In genomic region chr16:27204232-27204915, GRCh38 we compare ENCODE assay signal across 1 cellular context.
TF ChIP-seq lines count a peak whose summit lies in the region.

No MANE protein-coding gene starts in this region.

TF ChIP-seq in K562, 482 proteins besides CTCF, POLR2A, EP300 and RAD21 (continued from another document and continues in another):
- TF ChIP-seq NKRF (IDR thresholded peaks at IDR 0.05; ENCODE audit: borderline replicate concordance) (0 out of 2 replicates have a peak, but pooled peaks have one; percentile 54), ZNF551 (CRISPR knock-in tag; IDR thresholded peaks at IDR 0.05) (no peak), ESRRB (CRISPR knock-in tag; IDR thresholded peaks at IDR 0.05; ENCODE audit: borderline replicate concordance) (no peak), ZBTB33 (CRISPR knock-in tag; IDR thresholded peaks at IDR 0.05) (no peak), TAF9B (IDR thresholded peaks at IDR 0.05; ENCODE audit: partially characterized antibody) (peak; percentile 16), ZMIZ1 (IDR thresholded peaks at IDR 0.05; ENCODE audit: low read depth in 2 of 2, low read length in 2 of 2) (no peak), HMG20A (CRISPR knock-in tag; conservative IDR thresholded peaks at IDR 0.05) (no peak), PBX2 (CRISPR knock-in tag; IDR thresholded peaks at IDR 0.05; ENCODE audit: low read depth) (no peak), PBX2 (tag; conservative IDR thresholded peaks at IDR 0.05; ENCODE audit: low read depth) (no peak), ZNF518B (CRISPR knock-in tag; IDR thresholded peaks at IDR 0.05) (0 out of 2 replicates have a peak, but pooled peaks have one; percentile 6), ZNF354B (CRISPR knock-in tag; IDR thresholded peaks at IDR 0.05) (no peak), SMARCC2 (IDR thresholded peaks at IDR 0.05; ENCODE audit: low read depth) (0 out of 2 replicates have a peak, but pooled peaks have one; percentile 21), MYBL2 (IDR thresholded peaks at IDR 0.05; ENCODE audit: low read depth) (no peak), MYBL2 (CRISPR knock-in tag; IDR thresholded peaks at IDR 0.05; ENCODE audit: borderline replicate concordance) (no peak), ARID1B (IDR thresholded peaks at IDR 0.05) (0 out of 2 replicates have a peak, but pooled peaks have one; percentile 18), ZNF79 (CRISPR knock-in tag; IDR thresholded peaks at IDR 0.05; ENCODE audit: low read depth) (no peak), TOE1 (IDR thresholded peaks at IDR 0.05; ENCODE audit: borderline replicate concordance) (0 out of 2 replicates have a peak, but pooled peaks have one; percentile 54), TOE1 (CRISPR knock-in tag; IDR thresholded peaks at IDR 0.05; ENCODE audit: borderline replicate concordance, low read depth) (no peak), CEBPB (tag; IDR thresholded peaks at IDR 0.05) (0 out of 2 replicates have a peak, but pooled peaks have one; percentile 14), ARHGAP35 (IDR thresholded peaks at IDR 0.05; ENCODE audit: partially characterized antibody) (no peak), RHOXF2B (CRISPR knock-in tag; conservative IDR thresholded peaks at IDR 0.05) (no peak), ZNF24 (IDR thresholded peaks at IDR 0.05) (no peak), ZC3H4 (CRISPR knock-in tag; IDR thresholded peaks at IDR 0.05; ENCODE audit: borderline replicate concordance) (no peak), XRCC4 (IDR thresholded peaks at IDR 0.05; ENCODE audit: extremely low read depth, insufficient read depth, insufficient read length) (no peak), ZBTB11 (CRISPR knock-in tag; IDR thresholded peaks at IDR 0.05) (no peak), SMARCE1 (IDR thresholded peaks at IDR 0.05) (0 out of 2 replicates have a peak, but pooled peaks have one; percentile 42), ZNF318 (IDR thresholded peaks at IDR 0.05; ENCODE audit: borderline replicate concordance in 1 of 2, low read depth in 1 of 2) (no peak), PML (IDR thresholded peaks at IDR 0.05; ENCODE audit: low read length) (0 out of 2 replicates have a peak, but pooled peaks have one; percentile 6)
